1 cellular context compared by ENCODE assay signal in the genomic region with DNA sequence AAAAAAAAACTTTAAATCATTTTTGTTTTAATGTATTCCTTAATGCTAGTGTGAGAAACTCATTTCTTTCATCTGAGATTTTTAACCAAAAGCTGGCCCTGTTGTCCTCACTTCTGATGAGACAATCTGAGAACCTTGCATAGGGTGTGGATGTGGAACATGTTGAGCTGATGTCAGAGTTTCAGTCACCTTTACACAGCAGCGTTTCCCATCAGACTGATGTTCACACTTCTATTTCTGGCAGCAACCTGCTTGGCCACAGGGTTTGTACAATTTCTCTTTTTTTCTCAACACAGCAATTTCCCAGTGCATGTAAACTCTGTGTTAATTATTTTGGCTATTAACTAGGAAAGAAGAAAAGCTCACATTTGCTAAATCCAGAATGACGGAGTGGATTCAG.
TF ChIP-seq lines count a peak whose summit lies in the region.

No MANE protein-coding gene starts in this region.

TF ChIP-seq in GM12878, 131 proteins besides CTCF, POLR2A, EP300 and RAD21 (continued from another document):
- TF ChIP-seq REST (IDR thresholded peaks at IDR 0.05; ENCODE audit: low read depth, low read length) (no peak), STAT3 (IDR thresholded peaks at IDR 0.05; ENCODE audit: low read depth, low read length) (peak; percentile 71; the same call in 1 of the 2 replicates), JUND (IDR thresholded peaks at IDR 0.05; ENCODE audit: low read depth, low read length) (peak; percentile 55; the same call in 1 of the 2 replicates), CHD2 (IDR thresholded peaks at IDR 0.05; ENCODE audit: borderline replicate concordance, low read depth, low read length) (peak; percentile 82), ZNF592 (IDR thresholded peaks at IDR 0.05) (no peak), CHD4 (IDR thresholded peaks at IDR 0.05) (no peak), JUNB (IDR thresholded peaks at IDR 0.05) (peak; percentile 79), DPF2 (IDR thresholded peaks at IDR 0.05) (peak; percentile 61), CBX5 (IDR thresholded peaks at IDR 0.05; ENCODE audit: low read depth) (peak; percentile 55; the same call in 1 of the 2 replicates), CBFB (IDR thresholded peaks at IDR 0.05; ENCODE audit: low read depth) (peak; percentile 29; the same call in 1 of the 2 replicates), ZBTB11 (CRISPR knock-in tag; IDR thresholded peaks at IDR 0.05) (no peak), EZH2 (IDR thresholded peaks at IDR 0.05; ENCODE audit: borderline replicate concordance, control insufficient read depth, low read depth, low read length) (no peak), IKZF2 (IDR thresholded peaks at IDR 0.05) (peak; percentile 86 to 92), FOXM1 (IDR thresholded peaks at IDR 0.05; ENCODE audit: low read depth, low read length) (peak; percentile 73; the same call in 1 of the 2 replicates), NKRF (conservative IDR thresholded peaks at IDR 0.05) (no peak), EED (IDR thresholded peaks at IDR 0.05; ENCODE audit: low read depth) (peak; percentile 89), BACH1 (IDR thresholded peaks at IDR 0.05; ENCODE audit: borderline replicate concordance) (peak; percentile 80; the same call in 1 of the 2 replicates), TBL1XR1 (IDR thresholded peaks at IDR 0.05; ENCODE audit: low read depth, low read length) (no peak), RUNX3 (IDR thresholded peaks at IDR 0.05; ENCODE audit: low read length) (peak; percentile 89)
- TF ChIP-seq, protein P1, sequence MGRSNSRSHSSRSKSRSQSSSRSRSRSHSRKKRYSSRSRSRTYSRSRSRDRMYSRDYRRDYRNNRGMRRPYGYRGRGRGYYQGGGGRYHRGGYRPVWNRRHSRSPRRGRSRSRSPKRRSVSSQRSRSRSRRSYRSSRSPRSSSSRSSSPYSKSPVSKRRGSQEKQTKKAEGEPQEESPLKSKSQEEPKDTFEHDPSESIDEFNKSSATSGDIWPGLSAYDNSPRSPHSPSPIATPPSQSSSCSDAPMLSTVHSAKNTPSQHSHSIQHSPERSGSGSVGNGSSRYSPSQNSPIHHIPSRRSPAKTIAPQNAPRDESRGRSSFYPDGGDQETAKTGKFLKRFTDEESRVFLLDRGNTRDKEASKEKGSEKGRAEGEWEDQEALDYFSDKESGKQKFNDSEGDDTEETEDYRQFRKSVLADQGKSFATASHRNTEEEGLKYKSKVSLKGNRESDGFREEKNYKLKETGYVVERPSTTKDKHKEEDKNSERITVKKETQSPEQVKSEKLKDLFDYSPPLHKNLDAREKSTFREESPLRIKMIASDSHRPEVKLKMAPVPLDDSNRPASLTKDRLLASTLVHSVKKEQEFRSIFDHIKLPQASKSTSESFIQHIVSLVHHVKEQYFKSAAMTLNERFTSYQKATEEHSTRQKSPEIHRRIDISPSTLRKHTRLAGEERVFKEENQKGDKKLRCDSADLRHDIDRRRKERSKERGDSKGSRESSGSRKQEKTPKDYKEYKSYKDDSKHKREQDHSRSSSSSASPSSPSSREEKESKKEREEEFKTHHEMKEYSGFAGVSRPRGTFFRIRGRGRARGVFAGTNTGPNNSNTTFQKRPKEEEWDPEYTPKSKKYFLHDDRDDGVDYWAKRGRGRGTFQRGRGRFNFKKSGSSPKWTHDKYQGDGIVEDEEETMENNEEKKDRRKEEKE (IDR thresholded peaks at IDR 0.05) = no peak
